9 cellular contexts compared by ENCODE assay signal in genomic region chr14:105447651-105448640, GRCh38. TPM values are rescaled to one million over a fixed set of nuclear protein-coding genes. Genes with fewer than 3 reads are reported as not detected.
DNase-seq lines count a peak whose midpoint lies in the region; ATAC-seq lines count a peak whose summit lies in the region.
"Had no signal": no experiment of that assay in that cellular context is flagged by ENCODE, and none has a peak within 500 bp of the region (broad histone marks: within the 10 kb centered on the region; RNA-seq: fewer than 3 reads in every experiment).

No MANE protein-coding gene starts in this region.

- 78 to 79% methylated on average over 31 of the region's 31 CpGs for WGBS in aorta, 2 donors

- no peak overlapping the region for H3K4me3 ChIP-seq in aorta (ENCODE audit: low read length in 2 of 2)
- H3K4me3 ChIP-seq: prostate gland, suprapubic skin had no signal

- ATAC-seq in Right ventricle myocardium inferior, result peak; percentile 4
- ATAC-seq in left cardiac atrium, result peak; percentile 1 to 2
- ATAC-seq in aorta (ENCODE audit: low FRiP score), result peak; percentile 10
- no peak for ATAC-seq in GM18909 (IDR thresholded peaks at IDR 0.05; ENCODE audit: poor library complexity, unreplicated experiment)

- DNase-seq in Right ventricle myocardium inferior (ENCODE audit: missing footprints) (no peak), cardiac septum (ENCODE audit: low spot score) (no peak), left cardiac atrium (no peak), aorta (no peak), GDM1 (lab: John Stamatoyannopoulos, UW) (no peak)
- DNase-seq: DMS153 had no signal

- H3K27me3 ChIP-seq in aorta (ENCODE audit: control insufficient read depth in 1 of 2, insufficient read depth in 2 of 2, low read length in 1 of 2), result no peaks in the 10 kb centered on the region
- H3K27me3 ChIP-seq: suprapubic skin had no signal

- H3K27ac ChIP-seq in aorta (ENCODE audit: low read depth in 1 of 2, low read length in 2 of 2), result no peak overlapping the region
- H3K27ac ChIP-seq: prostate gland, suprapubic skin had no signal

- intact Hi-C loops in Right ventricle myocardium inferior (cut with DNase I) (loop anchor here (1.0 to 5.0 kb wide), 3 partner anchors 27 to 76 kb away; partner anchors contain the start of gene CRIP2), cardiac septum (cut with DNase I) (loop anchor here (2.0 to 5.0 kb wide), 4 partner anchors 41 to 79 kb away; partner anchors contain the start of genes TEX22 and TMEM121), left cardiac atrium (cut with DNase I) (loop anchor here in 1 of 2 donors (2.0 to 5.0 kb wide), 2 partner anchors 41 to 76 kb away; no protein-coding TSS in a partner anchor), aorta (cut with DNase I) (loop anchor here (2.0 to 10.0 kb wide), 4 partner anchors 41 to 79 kb away; partner anchors contain the start of genes TEDC1 (in 1 of the 2) and TMEM121 (in 1 of the 2))

- H3K9me3 ChIP-seq in aorta (ENCODE audit: control insufficient read depth, low read length), result no peaks in the 10 kb centered on the region
- H3K9me3 ChIP-seq: prostate gland, suprapubic skin had no signal

- H3K4me1 ChIP-seq in aorta (ENCODE audit: control insufficient read depth in 1 of 2, insufficient read depth in 2 of 2, low read length in 2 of 2), result no peaks in the 10 kb centered on the region
- H3K4me1 ChIP-seq: prostate gland had no signal

- peaks cover 0 to 1% of the 10 kb centered on the region in 2 donors for H3K36me3 ChIP-seq in aorta (ENCODE audit: control insufficient read depth in 1 of 2, insufficient read depth in 2 of 2, low read length in 1 of 2)

RNA-seq across cellular contexts. Expression of gene CRIP2, which starts 26.7 kb away (rescaled TPM):
- total RNA-seq in Right ventricle myocardium inferior, result 1,081 TPM
- total RNA-seq in cardiac septum, result 918 TPM
- 100 to 1,000 TPM; 783 to 843 TPM for total RNA-seq in left cardiac atrium
- total RNA-seq in aorta, result 100 to 1,000 TPM; 267 to 352 TPM
- polyA plus RNA-seq in aorta, result 100 to 1,000 TPM; 432 to 698 TPM

RNA-seq across cellular contexts. Expression of gene MTA1, which starts 28.3 kb away (rescaled TPM):
- total RNA-seq in Right ventricle myocardium inferior (192 TPM), cardiac septum (140 TPM), left cardiac atrium (100 to 1,000 TPM in 1 of 2 donors, 10 to 100 TPM in 1; 99.5 to 115 TPM), aorta (100 to 1,000 TPM in 1 of 2 donors, 10 to 100 TPM in 1; 71.5 to 111 TPM)
- polyA plus RNA-seq in aorta, result 10 to 100 TPM; 16.9 to 85.4 TPM

RNA-seq across cellular contexts. Expression of gene CRIP1, which starts 38.7 kb away (rescaled TPM):
- total RNA-seq in Right ventricle myocardium inferior (82.0 TPM), cardiac septum (68.2 TPM), left cardiac atrium (100 to 1,000 TPM; 137 to 192 TPM), aorta (100 to 1,000 TPM; 229 to 236 TPM)
- 1,000 to 10,000 TPM in 1 of 2 donors, 100 to 1,000 TPM in 1; 740 to 1,123 TPM for polyA plus RNA-seq in aorta

RNA-seq across cellular contexts. Expression of gene TEDC1, which starts 43.1 kb away (rescaled TPM):
- total RNA-seq in Right ventricle myocardium inferior (6.4 TPM), cardiac septum (3.8 TPM), left cardiac atrium (1 to 10 TPM; 5.1 to 5.9 TPM), aorta (10 to 100 TPM in 1 of 2 donors, 1 to 10 TPM in 1; 8.6 to 30.5 TPM)
- 10 to 100 TPM in 1 of 2 donors, 1 to 10 TPM in 1; 9.6 to 33.8 TPM for polyA plus RNA-seq in aorta

RNA-seq across cellular contexts. Expression of gene TEX22, which starts 49.6 kb away (rescaled TPM):
- 2.4 TPM for total RNA-seq in Right ventricle myocardium inferior
- 0.46 TPM for total RNA-seq in cardiac septum
- 1 to 10 TPM in 1 of 2 donors, under 1 TPM in 1; 0.77 to 1.6 TPM for total RNA-seq in left cardiac atrium
- total RNA-seq in aorta, result 1 to 10 TPM; 1.2 to 2.1 TPM
- under 1 TPM; 0.18 to 0.38 TPM for polyA plus RNA-seq in aorta
